Comparison of ENCODE assay signal across 7 cellular contexts in genomic region chr3:4351164-4351855, GRCh38. TPM values are rescaled to one million over a fixed set of nuclear protein-coding genes. Genes with fewer than 3 reads are reported as not detected.
DNase-seq lines count a peak whose midpoint lies in the region; ATAC-seq, FAIRE-seq and TF ChIP-seq lines count a peak whose summit lies in the region.

No MANE protein-coding gene starts in this region.

- no peaks in the 10 kb centered on the region for H3K9me3 ChIP-seq in testis

- H3K4me3 ChIP-seq in testis, result peak overlapping the region; percentile 4 to 37

- no peaks in the 10 kb centered on the region for H3K4me1 ChIP-seq in testis

- H3K4me1 Mint-ChIP-seq in activated T-helper 17 cell treated with anti-CD3 and anti-CD28 coated beads, Interleukin-2, amount 50 U/mL, for 72 hours, result peaks cover 11% of the 10 kb centered on the region

- TF ChIP-seq POLR2A in testis (IDR thresholded peaks at IDR 0.05), result no peak
- no peak for TF ChIP-seq POLR2A in H54 (IDR thresholded peaks at IDR 0.05; ENCODE audit: low read depth, low read length)

- H3K27me3 Mint-ChIP-seq in activated T-helper 17 cell treated with anti-CD3 and anti-CD28 coated beads, Interleukin-2, amount 50 U/mL, for 72 hours, result no peaks in the 10 kb centered on the region

- H3K36me3 Mint-ChIP-seq in activated T-helper 17 cell treated with anti-CD3 and anti-CD28 coated beads, Interleukin-2, amount 50 U/mL, for 72 hours (ENCODE audit: low read depth), result no peaks in the 10 kb centered on the region

- peak; percentile 65 for ATAC-seq in GM19452 (IDR thresholded peaks at IDR 0.05; ENCODE audit: unreplicated experiment)
- peak; percentile 43 for ATAC-seq in HG03439 (IDR thresholded peaks at IDR 0.05; ENCODE audit: unreplicated experiment)
- ATAC-seq in activated T-helper 17 cell treated with anti-CD3 and anti-CD28 coated beads, Interleukin-2, amount 50 U/mL, for 72 hours (replicated peaks), result peak; percentile 90

- FAIRE-seq in H54 (lab: Jason Lieb, UNC), result no peak

- 36 to 42% methylated on average over 11 of the region's 11 CpGs for WGBS in testis, 2 donors

- no peaks in the 10 kb centered on the region for H3K9me3 Mint-ChIP-seq in activated T-helper 17 cell treated with anti-CD3 and anti-CD28 coated beads, Interleukin-2, amount 50 U/mL, for 72 hours

- H3K4me3 Mint-ChIP-seq in activated T-helper 17 cell treated with anti-CD3 and anti-CD28 coated beads, Interleukin-2, amount 50 U/mL, for 72 hours, result peak overlapping the region; percentile 44

- H3K27ac ChIP-seq in testis, result peak overlapping the region; percentile 2 to 75

- DNase-seq in lung microvascular endothelial cell (ENCODE audit: low read depth in 2 of 2), result peak; percentile 57 to 65
- no peak for DNase-seq in testis
- no peak for DNase-seq in H54 (ENCODE audit: insufficient read length, low spot score)
- DNase-seq in H4 (ENCODE audit: low spot score), result no peak

- H3K27ac Mint-ChIP-seq in activated T-helper 17 cell treated with anti-CD3 and anti-CD28 coated beads, Interleukin-2, amount 50 U/mL, for 72 hours, result peak overlapping the region; percentile 12

- no peaks in the 10 kb centered on the region for H3K36me3 ChIP-seq in testis (ENCODE audit: low read depth, missing control alignments)

- intact Hi-C loops in testis (cut with DNase I; ENCODE audit: low total_unique reads), result loop anchor here (10.0 kb wide), 1 partner anchor 283 kb away; no protein-coding TSS in a partner anchor

- no peaks in the 10 kb centered on the region for H3K27me3 ChIP-seq in testis

- TF ChIP-seq CTCF in testis (IDR thresholded peaks at IDR 0.05), result no peak

RNA-seq across cellular contexts. Expression of gene SETMAR, which starts 48.1 kb away (rescaled TPM):
- 10 to 100 TPM in 1 of 2 donors, 1 to 10 TPM in 1; 7.1 to 12.4 TPM for total RNA-seq in activated T-helper 17 cell treated with anti-CD3 and anti-CD28 coated beads, Interleukin-2, amount 50 U/mL, for 72 hours
- total RNA-seq in lung microvascular endothelial cell, result 8.7 and 9.2 TPM in 2 replicates
- 10 to 100 TPM; 31.0 to 36.9 TPM for total RNA-seq in testis
- polyA plus RNA-seq in testis (ENCODE audit: insufficient read depth, low read depth, low replicate concordance), result 19.3 TPM
- 40.8 and 51.6 TPM in 2 replicates for total RNA-seq in H4 (2014; rRNA removed; shearing (Covaris generic))

Comparison
In these comparisons a context has a peak if more than half of its experiments do, and no peak if none do; other contexts are left out.
1. DNase-seq: peak in lung microvascular endothelial cell (2 of 2); none in testis (single experiment), H54 (single experiment) and H4 (single experiment).
2. Peak in every context shown above with its lines, with median percentiles within 50 percentile points of each other: ATAC-seq.